10 cellular contexts compared by ENCODE assay signal in genomic region chr11:10758959-10759358, GRCh38.
DNase-seq lines count a peak whose midpoint lies in the region; ATAC-seq and TF ChIP-seq lines count a peak whose summit lies in the region.
"Had no signal": no experiment of that assay in that cellular context is flagged by ENCODE, and none has a peak within 500 bp of the region (broad histone marks: within the 10 kb centered on the region; RNA-seq: fewer than 3 reads in every experiment).

No MANE protein-coding gene starts in this region.

- H3K4me3 ChIP-seq in astrocyte of the cerebellum (ENCODE audit: low read depth, low read length), result no peak overlapping the region
- no peak overlapping the region for H3K4me3 ChIP-seq in retinal pigment epithelial cell (ENCODE audit: low read length)

- TF ChIP-seq CTCF in astrocyte of the cerebellum (IDR thresholded peaks at IDR 0.05; ENCODE audit: low read depth, low read length, missing control alignments) (peak; percentile 26), retinal pigment epithelial cell (conservative IDR thresholded peaks at IDR 0.05; ENCODE audit: low read depth, low read length) (peak; percentile 47)

- ATAC-seq in GM21390 (IDR thresholded peaks at IDR 0.05; ENCODE audit: unreplicated experiment) (no peak), HG02623 (IDR thresholded peaks at IDR 0.05; ENCODE audit: unreplicated experiment) (no peak)

- in situ Hi-C loops in astrocyte of the cerebellum (cut with HindIII; ENCODE audit: low sequenced_read_pairs), result no loop called here

- DNase-seq in NCI-H2171 treated with DMSO at 0.1 percent for 48 hours (lab: John Stamatoyannopoulos, UW) (peak; percentile 1), NCI-H2171 (lab: John Stamatoyannopoulos, UW) (no peak), NCI-H69 (lab: John Stamatoyannopoulos, UW) (peak; percentile 9), astrocyte of the cerebellum (ENCODE audit: low read depth) (no peak), retinal pigment epithelial cell (ENCODE audit: low read depth) (no peak), ecto neural progenitor cell (ENCODE audit: low spot score) (no peak)
- DNase-seq: activated T-cell treated with anti-CD3 and anti-CD28 coated beads, Interleukin-2, amount 50 U/mL, for 24 hours; NCI-H1105 had no signal

Comparison
In these comparisons a context has a peak if more than half of its experiments do, and no peak if none do; other contexts are left out.
1. DNase-seq: peak in NCI-H2171 treated with DMSO at 0.1 percent for 48 hours (single experiment) and NCI-H69 (single experiment); none in NCI-H2171 (single experiment), astrocyte of the cerebellum (single experiment), retinal pigment epithelial cell (single experiment) and ecto neural progenitor cell (single experiment).